ENCODE assay signal across 9 cellular contexts in the genomic region with DNA sequence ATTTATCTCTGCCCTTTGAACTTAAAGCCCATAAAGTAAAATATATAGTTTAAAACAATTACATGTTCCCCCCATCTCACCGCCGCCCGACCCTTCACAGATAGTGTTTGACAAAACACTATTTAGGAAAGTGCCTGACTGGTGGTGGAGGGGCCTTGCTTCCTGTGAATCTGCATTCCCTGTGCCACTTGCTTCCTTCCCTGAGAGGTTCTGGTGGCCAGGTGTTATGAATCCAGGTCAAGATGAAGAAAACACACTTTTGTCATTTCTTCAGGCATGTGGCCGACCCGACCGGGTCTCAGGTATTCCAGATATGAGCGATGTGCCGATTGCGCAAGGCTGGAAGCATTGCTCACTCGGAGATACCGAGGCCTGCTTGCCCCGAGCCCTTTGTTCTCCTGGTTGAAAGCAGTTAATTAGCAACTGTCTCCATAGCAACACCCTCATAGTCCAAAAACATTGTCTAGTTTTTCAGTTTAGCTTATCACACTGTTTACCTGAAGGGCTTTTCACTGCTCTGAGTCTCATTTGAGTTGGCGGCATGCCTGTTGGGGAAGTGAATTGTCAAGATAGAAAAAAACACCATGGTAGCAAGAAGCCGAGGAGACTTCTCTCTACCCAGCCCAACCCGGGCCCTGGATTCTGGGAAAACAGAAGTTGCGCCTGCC.
DNase-seq lines count a peak whose midpoint lies in the region; ATAC-seq and TF ChIP-seq lines count a peak whose summit lies in the region.
"Had no signal": no experiment of that assay in that cellular context is flagged by ENCODE, and none has a peak within 500 bp of the region (broad histone marks: within the 10 kb centered on the region; RNA-seq: fewer than 3 reads in every experiment).

No MANE protein-coding gene starts in this region.

- DNase-seq in NCI-H82 (lab: John Stamatoyannopoulos, UW) (peak; percentile 14), NCI-H82 treated with DMSO at 0.1 percent for 48 hours (lab: John Stamatoyannopoulos, UW; ENCODE audit: unreplicated experiment) (no peak), RWPE1 (ENCODE audit: low spot score) (peak; percentile 96), glomerular visceral epithelial cell (ENCODE audit: extremely low spot score) (peak; percentile 92), sciatic nerve (ENCODE audit: low spot score) (no peak), CD14-positive monocyte (ENCODE audit: low spot score) (no peak), AG20443 (ENCODE audit: low spot score) (no peak)
- no peak for DNase-seq in naive thymus-derived CD8-positive, alpha-beta T cell

- no peak overlapping the region for H3K27ac Mint-ChIP-seq in naive thymus-derived CD8-positive, alpha-beta T cell
- H3K27ac Mint-ChIP-seq in CD14-positive monocyte = no peak overlapping the region
- H3K27ac Mint-ChIP-seq: memory B cell had no signal

- peak; percentile 58 for ATAC-seq in sciatic nerve
- ATAC-seq in naive thymus-derived CD8-positive, alpha-beta T cell = no peak

- no peaks in the 10 kb centered on the region for H3K4me1 Mint-ChIP-seq in naive thymus-derived CD8-positive, alpha-beta T cell
- H3K4me1 Mint-ChIP-seq in CD14-positive monocyte = no peaks in the 10 kb centered on the region
- H3K4me1 Mint-ChIP-seq: memory B cell had no signal

- POLR2A ChIA-PET in RWPE1 (lab: Yijun Ruan, JAX; ENCODE audit: low non-redundant PET) = no interaction called here
- POLR2A ChIA-PET in naive thymus-derived CD8-positive, alpha-beta T cell (lab: Charles Lee) = no interaction called here

- H3K27me3 Mint-ChIP-seq in naive thymus-derived CD8-positive, alpha-beta T cell = peaks cover 30 to 94% (median 38%) of the 10 kb centered on the region in 5 donors
- peaks cover 10 to 29% (median 17%) of the 10 kb centered on the region in 3 donors for H3K27me3 Mint-ChIP-seq in CD14-positive monocyte (ENCODE audit: low read depth in 3 of 3)

- intact Hi-C loops in sciatic nerve (cut with DNase I) = no loop called here
- intact Hi-C loops in CD14-positive monocyte (cut with micrococcal nuclease) = no loop called here

- H3K36me3 Mint-ChIP-seq in naive thymus-derived CD8-positive, alpha-beta T cell = no peaks in the 10 kb centered on the region
- H3K36me3 Mint-ChIP-seq in CD14-positive monocyte = no peaks in the 10 kb centered on the region
- H3K36me3 Mint-ChIP-seq: memory B cell had no signal

- no peak overlapping the region for H3K4me3 Mint-ChIP-seq in naive thymus-derived CD8-positive, alpha-beta T cell
- H3K4me3 Mint-ChIP-seq in CD14-positive monocyte = no peak overlapping the region
- H3K4me3 Mint-ChIP-seq: memory B cell had no signal

- H3K27ac ChIP-seq in RWPE1 = peak overlapping the region; percentile 91

- peaks cover 0 to 2% (median 0%) of the 10 kb centered on the region in 9 donors for H3K9me3 Mint-ChIP-seq in naive thymus-derived CD8-positive, alpha-beta T cell
- H3K9me3 Mint-ChIP-seq in CD14-positive monocyte = peaks cover 0 to 3% (median 0%) of the 10 kb centered on the region in 7 donors
- H3K9me3 Mint-ChIP-seq: memory B cell had no signal

- TF ChIP-seq CTCF in RWPE1 (conservative IDR thresholded peaks at IDR 0.05; ENCODE audit: low read depth) (no peak), CD14-positive monocyte (IDR thresholded peaks at IDR 0.05) (no peak)

- CTCF ChIA-PET in RWPE1 (lab: Yijun Ruan, JAX) = no interaction called here

Comparison
In these comparisons a context has a peak if more than half of its experiments do, and no peak if none do; other contexts are left out.
1. DNase-seq: peak in NCI-H82 (single experiment), RWPE1 (single experiment) and glomerular visceral epithelial cell (single experiment); none in NCI-H82 treated with DMSO at 0.1 percent for 48 hours (single experiment), sciatic nerve (single experiment), naive thymus-derived CD8-positive, alpha-beta T cell (0 of 10), CD14-positive monocyte (single experiment) and AG20443 (single experiment).